ENCODE assay signal across 18 cellular contexts in genomic region chr19:1288528-1289394, GRCh38. TPM values are rescaled to one million over a fixed set of nuclear protein-coding genes. Genes with fewer than 3 reads are reported as not detected.
DNase-seq lines count a peak whose midpoint lies in the region; ATAC-seq, FAIRE-seq and TF ChIP-seq lines count a peak whose summit lies in the region.
"Had no signal": no experiment of that assay in that cellular context is flagged by ENCODE, and none has a peak within 500 bp of the region (broad histone marks: within the 10 kb centered on the region; RNA-seq: fewer than 3 reads in every experiment).

No MANE protein-coding gene starts in this region.

- H3K4me3 Mint-ChIP-seq in neural crest cell (peak overlapping the region; percentile 57), type B pancreatic cell (peak overlapping the region; percentile 55), immature natural killer cell (no peak overlapping the region)

- H3K9me3 Mint-ChIP-seq in neural crest cell (no peaks in the 10 kb centered on the region), type B pancreatic cell (no peaks in the 10 kb centered on the region), immature natural killer cell (peaks cover 0 to 3% (median 0%) of the 10 kb centered on the region in 6 donors)

- no peaks in the 10 kb centered on the region for H3K9me3 ChIP-seq in gastrocnemius medialis
- H3K9me3 ChIP-seq: SJCRH30 had no signal

- DNase-seq in NAMALWA (ENCODE audit: low spot score) (peak; percentile 46), bronchial epithelial cell (ENCODE audit: low read depth) (no peak), neural crest cell (ENCODE audit: low read depth, low spot score) (no peak), type B pancreatic cell (ENCODE audit: extremely low spot score, unreplicated experiment) (no peak), gastrocnemius medialis (no peak), NCI-H82 (lab: John Stamatoyannopoulos, UW) (no peak), immature natural killer cell (no peak)
- DNase-seq: ACHN, DMS79 treated with DMSO at 0.1 percent for 48 hours, MV-4-11, NCI-H1417 treated with DMSO at 0.1 percent for 48 hours, NCI-H1930, NCI-H345, SJCRH30 had no signal

- no peak for TF ChIP-seq POLR2A in gastrocnemius medialis (IDR thresholded peaks at IDR 0.05)

- H3K36me3 ChIP-seq in bronchial epithelial cell (ENCODE audit: control insufficient read depth, insufficient read depth, low read length) = no peaks in the 10 kb centered on the region
- H3K36me3 ChIP-seq in gastrocnemius medialis = no peaks in the 10 kb centered on the region
- H3K36me3 ChIP-seq: SJCRH30 had no signal

- H3K27ac Mint-ChIP-seq in neural crest cell (ENCODE audit: unreplicated experiment) (no peak overlapping the region), type B pancreatic cell (no peak overlapping the region), immature natural killer cell (no peak overlapping the region)

- no peak overlapping the region for H3K27ac ChIP-seq in gastrocnemius medialis
- H3K27ac ChIP-seq: C4-2B, KMS-11, SJCRH30 had no signal

- intact Hi-C loops in gastrocnemius medialis (cut with DNase I; ENCODE audit: low total_unique reads) = no loop called here

- H3K27me3 Mint-ChIP-seq in neural crest cell (ENCODE audit: low read depth) (peaks cover 11% of the 10 kb centered on the region), type B pancreatic cell (peaks cover 7% of the 10 kb centered on the region), immature natural killer cell (ENCODE audit: low read depth in 3 of 3) (peaks cover 5 to 6% (median 5%) of the 10 kb centered on the region in 3 donors)

- H3K36me3 Mint-ChIP-seq in neural crest cell (ENCODE audit: low read depth) (no peaks in the 10 kb centered on the region), type B pancreatic cell (no peaks in the 10 kb centered on the region), immature natural killer cell (no peaks in the 10 kb centered on the region)

- peaks cover 0 to 6% of the 10 kb centered on the region in 2 donors for H3K4me1 ChIP-seq in gastrocnemius medialis

- H3K27me3 ChIP-seq in bronchial epithelial cell (ENCODE audit: control insufficient read depth, insufficient read depth, low read length) = peaks cover 26% of the 10 kb centered on the region
- peaks cover 62 to 75% (median 72%) of the 10 kb centered on the region in 3 donors for H3K27me3 ChIP-seq in gastrocnemius medialis

- no peak for ATAC-seq in gastrocnemius medialis
- ATAC-seq: HCT116 had no signal

- peak; percentile 18 for FAIRE-seq in bronchial epithelial cell (lab: Jason Lieb, UNC)
- FAIRE-seq: D721Med had no signal

- in situ Hi-C loops in gastrocnemius medialis (cut with MboI; ENCODE audit: low sequenced_read_pairs in 4 of 4) = no loop called here

- no peak overlapping the region for H3K4me3 ChIP-seq in bronchial epithelial cell (ENCODE audit: low read depth, low read length)
- no peak overlapping the region for H3K4me3 ChIP-seq in gastrocnemius medialis
- H3K4me3 ChIP-seq: SJCRH30 had no signal

- TF ChIP-seq CTCF in bronchial epithelial cell (IDR thresholded peaks at IDR 0.05; ENCODE audit: insufficient read depth, low read length, severe bottlenecking) (no peak), neural crest cell (conservative IDR thresholded peaks at IDR 0.05) (no peak), type B pancreatic cell (conservative IDR thresholded peaks at IDR 0.05) (no peak), gastrocnemius medialis (IDR thresholded peaks at IDR 0.05 in 4 of 5, conservative IDR thresholded peaks at IDR 0.05 in 1 of 5) (no peak)

- H3K4me1 Mint-ChIP-seq in neural crest cell = peaks cover 8% of the 10 kb centered on the region
- H3K4me1 Mint-ChIP-seq in type B pancreatic cell (ENCODE audit: unreplicated experiment) = peaks cover 10% of the 10 kb centered on the region
- H3K4me1 Mint-ChIP-seq in immature natural killer cell = peaks cover 0 to 8% of the 10 kb centered on the region in 2 donors

RNA-seq across cellular contexts. Expression of gene EFNA2, which starts 3.1 kb away (rescaled TPM):
- total RNA-seq in bronchial epithelial cell (not detected in 2 replicates), neural crest cell (28.0 and 31.0 TPM in 2 replicates), type B pancreatic cell (ENCODE audit: low replicate concordance) (5.1 and 17.6 TPM in 2 replicates), gastrocnemius medialis (not detected)
- not detected for polyA plus RNA-seq in immature natural killer cell

RNA-seq across cellular contexts. Expression of gene FAM174C, which starts 13.4 kb away (rescaled TPM):
- total RNA-seq in bronchial epithelial cell (20.8 and 27.1 TPM in 2 replicates), neural crest cell (33.3 and 36.6 TPM in 2 replicates), type B pancreatic cell (ENCODE audit: low replicate concordance) (30.6 and 36.4 TPM in 2 replicates), gastrocnemius medialis (10 to 100 TPM; 18.7 to 36.7 (median 28.7) TPM)
- 10 to 100 TPM; 50.5 to 98.4 (median 86.9) TPM for polyA plus RNA-seq in immature natural killer cell

RNA-seq across cellular contexts. Expression of gene CIRBP, which starts 19.6 kb away (rescaled TPM):
- total RNA-seq in bronchial epithelial cell (317 and 370 TPM in 2 replicates), neural crest cell (414 and 421 TPM in 2 replicates), type B pancreatic cell (ENCODE audit: low replicate concordance) (316 and 421 TPM in 2 replicates), gastrocnemius medialis (100 to 1,000 TPM; 274 to 578 (median 418) TPM)
- 100 to 1,000 TPM; 146 to 246 (median 197) TPM for polyA plus RNA-seq in immature natural killer cell

RNA-seq across cellular contexts. Expression of gene MIDN, which starts 40.4 kb away (rescaled TPM):
- total RNA-seq in bronchial epithelial cell (15.8 and 31.1 TPM in 2 replicates), neural crest cell (177 and 187 TPM in 2 replicates), type B pancreatic cell (ENCODE audit: low replicate concordance) (122 and 127 TPM in 2 replicates), gastrocnemius medialis (100 to 1,000 TPM in 2 of 4 donors, 10 to 100 TPM in 2; 34.9 to 117 (median 86.3) TPM)
- polyA plus RNA-seq in immature natural killer cell = 10 to 100 TPM in 2 of 3 donors, 1 to 10 TPM in 1; 4.9 to 16.0 (median 10.8) TPM

RNA-seq across cellular contexts. Expression of gene ATP5F1D, which starts 47.2 kb away (rescaled TPM):
- total RNA-seq in bronchial epithelial cell = 8.7 and 14.8 TPM in 2 replicates
- 140 and 141 TPM in 2 replicates for total RNA-seq in neural crest cell
- 165 and 197 TPM in 2 replicates for total RNA-seq in type B pancreatic cell (ENCODE audit: low replicate concordance)
- 100 to 1,000 TPM; 189 to 442 (median 273) TPM for total RNA-seq in gastrocnemius medialis
- 100 to 1,000 TPM; 145 to 310 (median 303) TPM for polyA plus RNA-seq in immature natural killer cell

Comparison
In these comparisons a context has a peak if more than half of its experiments do, and no peak if none do; other contexts are left out.
1. H3K4me3 Mint-ChIP-seq: peak in neural crest cell (single experiment) and type B pancreatic cell (single experiment); none in immature natural killer cell (0 of 5).